Comparison of ENCODE assay signal across 9 cellular contexts in the genomic region with DNA sequence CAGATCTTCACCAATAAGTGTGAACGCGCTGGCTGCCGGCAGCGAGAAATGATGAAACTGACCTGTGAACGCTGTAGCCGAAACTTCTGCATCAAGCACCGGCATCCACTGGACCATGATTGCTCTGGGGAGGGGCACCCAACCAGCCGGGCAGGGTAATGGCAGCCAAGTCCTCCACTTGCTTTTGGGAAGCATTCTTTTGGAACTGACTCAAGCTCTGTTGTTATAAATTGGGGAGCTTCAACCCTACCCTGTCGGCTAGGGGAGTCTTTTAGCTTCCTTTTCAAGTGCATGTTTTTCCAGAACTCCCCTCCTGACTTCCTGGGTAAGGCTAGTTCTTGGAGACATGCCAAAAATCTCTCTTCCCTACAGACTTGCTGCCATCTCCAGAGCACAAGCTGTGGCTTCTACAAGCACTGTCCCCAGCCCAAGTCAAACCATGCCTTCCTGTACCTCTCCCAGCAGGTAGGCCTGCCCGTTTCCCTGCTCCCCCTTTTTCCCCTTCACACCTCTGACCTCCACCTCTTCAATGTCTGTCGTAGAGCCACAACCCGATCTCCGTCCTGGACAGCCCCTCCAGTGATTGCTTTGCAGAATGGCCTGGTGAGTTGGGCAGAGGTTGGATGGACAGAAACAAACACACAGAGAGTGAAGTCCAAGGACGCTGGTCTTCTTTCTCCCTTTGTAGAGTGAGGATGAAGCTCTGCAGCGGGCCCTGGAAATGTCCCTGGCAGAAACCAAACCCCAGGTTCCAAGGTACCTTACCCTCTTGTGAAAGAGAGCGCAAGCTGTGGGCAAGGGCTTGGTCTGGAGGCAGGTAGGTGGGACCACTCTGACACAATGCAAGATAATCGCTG. TPM values are rescaled to one million over a fixed set of nuclear protein-coding genes. Genes with fewer than 3 reads are reported as not detected.
DNase-seq lines count a peak whose midpoint lies in the region; ATAC-seq lines count a peak whose summit lies in the region.
"Had no signal": no experiment of that assay in that cellular context is flagged by ENCODE, and none has a peak within 500 bp of the region (broad histone marks: within the 10 kb centered on the region; RNA-seq: fewer than 3 reads in every experiment).

No MANE protein-coding gene starts in this region.

- peak overlapping the region; percentile 86 for H3K4me3 Mint-ChIP-seq in central memory CD8-positive, alpha-beta T cell
- peak overlapping the region; percentile 16 to 96 (median 92) for H3K4me3 Mint-ChIP-seq in naive thymus-derived CD8-positive, alpha-beta T cell

- H3K9me3 ChIP-seq in BLaER1, result no peaks in the 10 kb centered on the region
- H3K9me3 ChIP-seq: suprapubic skin had no signal

- peaks cover 40% of the 10 kb centered on the region for H3K4me1 ChIP-seq in BLaER1

- H3K27ac ChIP-seq in BLaER1, result no peak overlapping the region

- no peaks in the 10 kb centered on the region for H3K9me3 Mint-ChIP-seq in central memory CD8-positive, alpha-beta T cell
- H3K9me3 Mint-ChIP-seq in naive thymus-derived CD8-positive, alpha-beta T cell, result peaks cover 0 to 2% (median 0%) of the 10 kb centered on the region in 9 donors

- H3K36me3 Mint-ChIP-seq in central memory CD8-positive, alpha-beta T cell (ENCODE audit: insufficient read depth), result peaks cover 23% of the 10 kb centered on the region
- peaks cover 0 to 18% (median 3%) of the 10 kb centered on the region in 3 donors for H3K36me3 Mint-ChIP-seq in naive thymus-derived CD8-positive, alpha-beta T cell

- DNase-seq in M059J (ENCODE audit: low read depth), result peak; percentile 61
- no peak for DNase-seq in central memory CD8-positive, alpha-beta T cell (ENCODE audit: low spot score in 2 of 2)
- peak in 1 of 10 donors; percentile 49 for DNase-seq in naive thymus-derived CD8-positive, alpha-beta T cell
- no peak for DNase-seq in HuH-7 (ENCODE audit: low spot score)
- DNase-seq in UCSD-AML1 (lab: John Stamatoyannopoulos, UW; ENCODE audit: unreplicated experiment), result no peak
- no peak for DNase-seq in GF-D8 (lab: John Stamatoyannopoulos, UW)
- no peak for DNase-seq in stimulated activated CD4-positive, alpha-beta T cell treated with anti-CD3 and anti-CD28 coated beads, Interleukin-4, amount 100 ng/mL, for 1 hour

- ATAC-seq in central memory CD8-positive, alpha-beta T cell (replicated peaks; ENCODE audit: extremely low read depth, poor library complexity, severe bottlenecking), result no peak
- ATAC-seq in naive thymus-derived CD8-positive, alpha-beta T cell, result no peak

- no peak overlapping the region for H3K4me3 ChIP-seq in BLaER1

- POLR2A ChIA-PET in naive thymus-derived CD8-positive, alpha-beta T cell (lab: Charles Lee), result interaction anchor here (0.6 to 23.9 kb wide), 9 partner anchors 9 to 47 kb away, joined by 3 to 674 read pairs (median 3); partner anchors contain the start of genes ABCB6, CNPPD1, GLB1L and NHEJ1

- H3K27me3 ChIP-seq in BLaER1, result no peaks in the 10 kb centered on the region
- H3K27me3 ChIP-seq: suprapubic skin had no signal

- H3K4me1 Mint-ChIP-seq in central memory CD8-positive, alpha-beta T cell, result peaks cover 35% of the 10 kb centered on the region
- H3K4me1 Mint-ChIP-seq in naive thymus-derived CD8-positive, alpha-beta T cell, result peaks cover 18 to 58% (median 53%) of the 10 kb centered on the region in 4 donors

- H3K9ac ChIP-seq in BLaER1, result peak overlapping the region; percentile 78; the same call in 1 of the 2 replicates

- no peaks in the 10 kb centered on the region for H4K20me1 ChIP-seq in BLaER1

- no peaks in the 10 kb centered on the region for H3K27me3 Mint-ChIP-seq in central memory CD8-positive, alpha-beta T cell
- no peaks in the 10 kb centered on the region for H3K27me3 Mint-ChIP-seq in naive thymus-derived CD8-positive, alpha-beta T cell

- H3K4me2 ChIP-seq in BLaER1, result peak overlapping the region; percentile 95

- H3K27ac Mint-ChIP-seq in central memory CD8-positive, alpha-beta T cell (ENCODE audit: low read depth), result no peak overlapping the region
- H3K27ac Mint-ChIP-seq in naive thymus-derived CD8-positive, alpha-beta T cell, result peak overlapping the region; percentile 6 to 100 (median 92)

- H3K36me3 ChIP-seq in BLaER1, result peaks cover 46% of the 10 kb centered on the region

RNA-seq across cellular contexts. Expression of gene ZFAND2B, which starts 1.5 kb away (rescaled TPM):
- total RNA-seq in M059J (2014; rRNA removed; shearing (Covaris generic)), result 25.6 and 40.5 TPM in 2 replicates
- total RNA-seq in naive thymus-derived CD8-positive, alpha-beta T cell, result 10 to 100 TPM; 69.6 to 81.9 TPM
- polyA plus RNA-seq in naive thymus-derived CD8-positive, alpha-beta T cell, result 10 to 100 TPM; 78.1 to 85.1 (median 78.1) TPM

RNA-seq across cellular contexts. Expression of gene ABCB6, which starts 10.6 kb away (rescaled TPM):
- 19.5 and 27.5 TPM in 2 replicates for total RNA-seq in M059J (2014; rRNA removed; shearing (Covaris generic))
- total RNA-seq in naive thymus-derived CD8-positive, alpha-beta T cell, result 10 to 100 TPM; 12.3 to 12.9 TPM
- polyA plus RNA-seq in naive thymus-derived CD8-positive, alpha-beta T cell, result 1 to 10 TPM; 1.6 to 4.9 (median 1.8) TPM

RNA-seq across cellular contexts. Expression of gene ATG9A, which starts 21.3 kb away (rescaled TPM):
- total RNA-seq in M059J (2014; rRNA removed; shearing (Covaris generic)), result 61.5 and 73.3 TPM in 2 replicates
- 10 to 100 TPM; 52.6 to 53.5 TPM for total RNA-seq in naive thymus-derived CD8-positive, alpha-beta T cell
- polyA plus RNA-seq in naive thymus-derived CD8-positive, alpha-beta T cell, result 10 to 100 TPM; 17.7 to 27.9 (median 20.5) TPM

RNA-seq across cellular contexts. Expression of gene ANKZF1, which starts 21.5 kb away (rescaled TPM):
- 16.8 and 23.5 TPM in 2 replicates for total RNA-seq in M059J (2014; rRNA removed; shearing (Covaris generic))
- total RNA-seq in naive thymus-derived CD8-positive, alpha-beta T cell, result 100 to 1,000 TPM; 263 to 278 TPM
- 10 to 100 TPM; 23.8 to 46.2 (median 25.9) TPM for polyA plus RNA-seq in naive thymus-derived CD8-positive, alpha-beta T cell

RNA-seq across cellular contexts. Expression of gene RETREG2, which starts 30.0 kb away (rescaled TPM):
- 54.9 and 66.6 TPM in 2 replicates for total RNA-seq in M059J (2014; rRNA removed; shearing (Covaris generic))
- total RNA-seq in naive thymus-derived CD8-positive, alpha-beta T cell, result 100 to 1,000 TPM; 110 to 113 TPM
- 10 to 100 TPM; 52.0 to 64.3 (median 57.6) TPM for polyA plus RNA-seq in naive thymus-derived CD8-positive, alpha-beta T cell
